In genomic region chr1:85374160-85374559, GRCh38 we compare ENCODE assay signal across 12 cellular contexts.
DNase-seq lines count a peak whose midpoint lies in the region; ATAC-seq and TF ChIP-seq lines count a peak whose summit lies in the region.
"Had no signal": no experiment of that assay in that cellular context is flagged by ENCODE, and none has a peak within 500 bp of the region (broad histone marks: within the 10 kb centered on the region; RNA-seq: fewer than 3 reads in every experiment).

No MANE protein-coding gene starts in this region.

- H3K9me3 Mint-ChIP-seq in CD4-positive, alpha-beta memory T cell = peaks cover 0 to 2% (median 0%) of the 10 kb centered on the region in 8 donors

- H2AFZ ChIP-seq in PC-3 (ENCODE audit: low read length) = no peak overlapping the region

- no TSS peak for BruUV-seq in PC-3 (replicated peaks; lab: Mats Ljungman, UMichigan)

- H3K4me2 ChIP-seq in PC-3 (ENCODE audit: low read length) = peak overlapping the region; percentile 42

- H3K9me3 ChIP-seq in PC-3 (ENCODE audit: low read length) = no peaks in the 10 kb centered on the region
- no peaks in the 10 kb centered on the region for H3K9me3 ChIP-seq in CD4-positive, alpha-beta memory T cell (ENCODE audit: control insufficient read depth in 1 of 2, low read length in 2 of 2)
- H3K9me3 ChIP-seq: lower lobe of right lung had no signal

- no peaks in the 10 kb centered on the region for H3K36me3 Mint-ChIP-seq in CD4-positive, alpha-beta memory T cell
- H3K36me3 Mint-ChIP-seq: activated naive CD8-positive, alpha-beta T cell had no signal

- no peaks in the 10 kb centered on the region for H4K20me1 ChIP-seq in PC-3 (ENCODE audit: low read length)

- peaks cover 35% of the 10 kb centered on the region for H3K4me1 ChIP-seq in PC-3 (ENCODE audit: insufficient read depth, low read length)
- no peaks in the 10 kb centered on the region for H3K4me1 ChIP-seq in CD4-positive, alpha-beta memory T cell (ENCODE audit: insufficient read depth, low read length)
- H3K4me1 ChIP-seq: lower lobe of right lung had no signal

- H3K9ac ChIP-seq in PC-3 (ENCODE audit: low read length) = no peak overlapping the region

- DNase-seq in Daoy (ENCODE audit: low read depth) (peak; percentile 85), PC-3 (peak; percentile 92), epithelial cell of proximal tubule (ENCODE audit: low read depth) (peak; percentile 75), mucosa of gallbladder (ENCODE audit: low spot score) (peak; percentile 19), foreskin melanocyte (no peak), NCI-H1694 treated with DMSO at 0.1 percent for 48 hours (lab: John Stamatoyannopoulos, UW) (no peak), COR-L47 (lab: John Stamatoyannopoulos, UW) (no peak)
- DNase-seq in CD4-positive, alpha-beta memory T cell = no peak
- DNase-seq: lower lobe of right lung had no signal

- no peaks in the 10 kb centered on the region for H3K9me2 ChIP-seq in PC-3 (replicated peaks; ENCODE audit: low read length)

- H3K4me3 ChIP-seq in PC-3 (ENCODE audit: low read length) = no peak overlapping the region
- H3K4me3 ChIP-seq in epithelial cell of proximal tubule (ENCODE audit: low read depth, low read length) = no peak overlapping the region
- H3K4me3 ChIP-seq in CD4-positive, alpha-beta memory T cell (ENCODE audit: low read length in 2 of 2) = no peak overlapping the region
- H3K4me3 ChIP-seq: GM12878, lower lobe of right lung, skin epidermis had no signal

- peak; percentile 99 for ATAC-seq in PC-3
- ATAC-seq: GM12878 had no signal

- H3K4me3 Mint-ChIP-seq in CD4-positive, alpha-beta memory T cell = no peak overlapping the region
- H3K4me3 Mint-ChIP-seq: activated naive CD8-positive, alpha-beta T cell had no signal

- intact Hi-C loops in PC-3 (cut with micrococcal nuclease) = loop anchor here (2.0 kb wide), 1 partner anchor 13 kb away; no protein-coding TSS in a partner anchor
- intact Hi-C loops in CD4-positive, alpha-beta memory T cell (cut with micrococcal nuclease) = no loop called here

- no peak overlapping the region for H3K27ac Mint-ChIP-seq in CD4-positive, alpha-beta memory T cell
- H3K27ac Mint-ChIP-seq: activated naive CD8-positive, alpha-beta T cell had no signal

- H3K27me3 ChIP-seq in PC-3 (ENCODE audit: low read length) = no peaks in the 10 kb centered on the region
- peaks cover 5% of the 10 kb centered on the region for H3K27me3 ChIP-seq in CD4-positive, alpha-beta memory T cell (ENCODE audit: insufficient read depth, low read length)

- H3K79me2 ChIP-seq in PC-3 (ENCODE audit: low read length) = peaks cover 90% of the 10 kb centered on the region

- H3K36me3 ChIP-seq in PC-3 (ENCODE audit: low read depth, low read length) = no peaks in the 10 kb centered on the region
- no peaks in the 10 kb centered on the region for H3K36me3 ChIP-seq in CD4-positive, alpha-beta memory T cell (ENCODE audit: insufficient read depth, low read length)
- H3K36me3 ChIP-seq: lower lobe of right lung had no signal

- TF ChIP-seq CTCF in PC-3 (conservative IDR thresholded peaks at IDR 0.05; ENCODE audit: low read depth, low read length) (no peak), epithelial cell of proximal tubule (conservative IDR thresholded peaks at IDR 0.05; ENCODE audit: low read depth, low read length) (no peak)

- POLR2A ChIA-PET in PC-3 (lab: Charles Lee; ENCODE audit: unreplicated experiment) = interaction anchor here (1.6 kb wide), 1 partner anchor 13 kb away, joined by 3 read pairs; no protein-coding TSS in a partner anchor
- POLR2A ChIA-PET in CD4-positive, alpha-beta memory T cell (lab: Charles Lee; ENCODE audit: partially characterized antibody) = no interaction called here

- H3K27me3 Mint-ChIP-seq in CD4-positive, alpha-beta memory T cell = peaks cover 6% of the 10 kb centered on the region in 2 donors

- H3F3A ChIP-seq in PC-3 (ENCODE audit: low read length, unreplicated experiment) = no peaks in the 10 kb centered on the region

- no peaks in the 10 kb centered on the region for H3K4me1 Mint-ChIP-seq in CD4-positive, alpha-beta memory T cell

- no peak overlapping the region for H3K27ac ChIP-seq in PC-3 (ENCODE audit: low read length)
- no peak overlapping the region for H3K27ac ChIP-seq in CD4-positive, alpha-beta memory T cell (ENCODE audit: low read depth, low read length)
- H3K27ac ChIP-seq: lower lobe of right lung, skin epidermis had no signal

- CTCF ChIA-PET in PC-3 (lab: Charles Lee) = no interaction called here
- CTCF ChIA-PET in CD4-positive, alpha-beta memory T cell (lab: Charles Lee; ENCODE audit: partially characterized antibody) = no interaction called here

Comparison
In these comparisons a context has a peak if more than half of its experiments do, and no peak if none do; other contexts are left out.
1. DNase-seq: peak in Daoy (single experiment), PC-3 (single experiment), epithelial cell of proximal tubule (single experiment) and mucosa of gallbladder (single experiment); none in foreskin melanocyte (single experiment), NCI-H1694 treated with DMSO at 0.1 percent for 48 hours (single experiment), COR-L47 (single experiment) and CD4-positive, alpha-beta memory T cell (0 of 5).